7 cellular contexts compared by ENCODE assay signal in genomic region chr6:91242614-91242949, GRCh38.
"Had no signal": no experiment of that assay in that cellular context is flagged by ENCODE, and none has a peak within 500 bp of the region (broad histone marks: within the 10 kb centered on the region; RNA-seq: fewer than 3 reads in every experiment).

No MANE protein-coding gene starts in this region.

- H3K27ac ChIP-seq: HL-60 had no signal

- H3K4me2 ChIP-seq: GM23338 had no signal

- H2AFZ ChIP-seq: GM23338 had no signal

- ATAC-seq: GM23338, HCT116, HepG2 had no signal

- H3K36me3 ChIP-seq: HAP-1 had no signal

- DNase-seq: H7, HFFc6 had no signal

- H3K4me1 ChIP-seq: HAP-1 had no signal

- H3K4me3 ChIP-seq: GM23338, HAP-1 had no signal

- H3K9me3 ChIP-seq: HAP-1 had no signal
